In genomic region chr22:24694971-24695928, GRCh38 we compare ENCODE assay signal across 12 cellular contexts.
DNase-seq lines count a peak whose midpoint lies in the region; ATAC-seq and TF ChIP-seq lines count a peak whose summit lies in the region.
"Had no signal": no experiment of that assay in that cellular context is flagged by ENCODE, and none has a peak within 500 bp of the region (broad histone marks: within the 10 kb centered on the region; RNA-seq: fewer than 3 reads in every experiment).

No MANE protein-coding gene starts in this region.

- H2BK15ac ChIP-seq in neuronal stem cell (ENCODE audit: low read length) = peak overlapping the region; percentile 92

- H2BK5ac ChIP-seq in neuronal stem cell (ENCODE audit: low read length) = peak overlapping the region; percentile 90

- H3K4me1 ChIP-seq in duodenal mucosa (ENCODE audit: control insufficient read depth in 1 of 2, insufficient read depth in 2 of 2, low read length in 2 of 2) (peaks cover 47 to 50% of the 10 kb centered on the region in 2 donors), neuronal stem cell (ENCODE audit: control insufficient read depth in 2 of 2, insufficient read depth in 1 of 2, low read depth in 1 of 2, low read length in 2 of 2) (peaks cover 11 to 17% of the 10 kb centered on the region in 2 donors), gastroesophageal sphincter (peaks cover 0 to 13% (median 0%) of the 10 kb centered on the region in 3 donors)

- peak overlapping the region; percentile 72 for H2BK120ac ChIP-seq in neuronal stem cell (ENCODE audit: low read depth, low read length)

- no peak overlapping the region for H4K91ac ChIP-seq in neuronal stem cell (ENCODE audit: low read depth, low read length, poor library complexity)

- H3K27me3 ChIP-seq in duodenal mucosa (ENCODE audit: control insufficient read depth in 1 of 2, insufficient read depth in 2 of 2, low read length in 2 of 2) (no peaks in the 10 kb centered on the region), neuronal stem cell (ENCODE audit: control insufficient read depth in 3 of 3, insufficient read depth in 3 of 3, low read depth in 1 of 3, low read length in 3 of 3) (peaks cover 0 to 10% (median 0%) of the 10 kb centered on the region in 3 experiments), gastroesophageal sphincter (peaks cover 13% of the 10 kb centered on the region)

- no peaks in the 10 kb centered on the region for H3K36me3 ChIP-seq in duodenal mucosa (ENCODE audit: control insufficient read depth in 1 of 2, insufficient read depth in 2 of 2, low read length in 2 of 2)
- H3K36me3 ChIP-seq in neuronal stem cell (replicated peaks in 1 of 2; ENCODE audit: control insufficient read depth in 2 of 2, insufficient read depth in 2 of 2, low read length in 2 of 2) = no peaks in the 10 kb centered on the region
- H3K36me3 ChIP-seq in gastroesophageal sphincter = no peaks in the 10 kb centered on the region
- H3K36me3 ChIP-seq: WERI-Rb-1 had no signal

- H3K9ac ChIP-seq in duodenal mucosa (ENCODE audit: low read depth in 1 of 2, low read length in 2 of 2) (peak overlapping the region in 1 of 2 donors; percentile 60), neuronal stem cell (ENCODE audit: low read depth, low read length, poor library complexity) (no peak overlapping the region)

- TF ChIP-seq CTCF in gastroesophageal sphincter (IDR thresholded peaks at IDR 0.05) = no peak

- DNase-seq in DMS53 treated with DMSO at 0.1 percent for 48 hours (lab: John Stamatoyannopoulos, UW; ENCODE audit: unreplicated experiment) (peak; percentile 30), NCI-H146 (lab: John Stamatoyannopoulos, UW) (peak; percentile 53), neuronal stem cell (ENCODE audit: low spot score) (no peak), Right ventricle myocardium superior (no peak), superior temporal gyrus (ENCODE audit: extremely low spot score) (no peak)
- DNase-seq: activated CD4-positive, alpha-beta memory T cell treated with anti-CD3 and anti-CD28 coated beads, Interleukin-2, amount 10 ng/mL, durations not matched to agents 7 days and 5 days; activated T-cell treated with anti-CD3 and anti-CD28 coated beads, Interleukin-2, amount 50 U/mL, for 4 hours; occipital lobe; WERI-Rb-1 had no signal

- peak overlapping the region; percentile 52 for H3K18ac ChIP-seq in neuronal stem cell (ENCODE audit: low read length)

- peak overlapping the region; percentile 36 for H3K27ac ChIP-seq in duodenal mucosa (ENCODE audit: low read depth, low read length)
- H3K27ac ChIP-seq in neuronal stem cell (replicated peaks; ENCODE audit: low read length) = no peak overlapping the region
- no peak overlapping the region for H3K27ac ChIP-seq in gastroesophageal sphincter
- H3K27ac ChIP-seq: WERI-Rb-1 had no signal

- peak overlapping the region; percentile 41 for H2BK12ac ChIP-seq in neuronal stem cell (ENCODE audit: low read length)

- ATAC-seq in gastroesophageal sphincter (no peak), HG02798 (IDR thresholded peaks at IDR 0.05; ENCODE audit: poor library complexity, unreplicated experiment) (no peak), Right ventricle myocardium superior (ENCODE audit: poor library complexity) (no peak)
- ATAC-seq: activated T-cell treated with anti-CD3 and anti-CD28 coated beads, Interleukin-2, amount 50 U/mL, for 4 hours had no signal

- H3K9me3 ChIP-seq in duodenal mucosa (ENCODE audit: control insufficient read depth in 1 of 2, low read length in 2 of 2) (no peaks in the 10 kb centered on the region), neuronal stem cell (replicated peaks in 1 of 2; ENCODE audit: control insufficient read depth in 2 of 2, insufficient read depth in 1 of 2, low read depth in 1 of 2, low read length in 2 of 2) (peaks cover 0 to 1% of the 10 kb centered on the region in 2 donors), gastroesophageal sphincter (no peaks in the 10 kb centered on the region)

- TF ChIP-seq POLR2A in gastroesophageal sphincter (IDR thresholded peaks at IDR 0.05) = no peak

- peaks cover 1% of the 10 kb centered on the region for H3K79me1 ChIP-seq in neuronal stem cell (ENCODE audit: low read depth, low read length)

- no peak overlapping the region for H3K4ac ChIP-seq in neuronal stem cell (ENCODE audit: low read length)

- TF ChIP-seq EP300 in gastroesophageal sphincter (IDR thresholded peaks at IDR 0.05) = no peak

- no CpG with 5 or more reads among the region's 22 CpGs for WGBS in neuronal stem cell (ENCODE audit: extremely low coverage in 2 of 2, insufficient read length in 2 of 2, insufficient replicate concordance in 1 of 2), 2 donors
- WGBS in gastroesophageal sphincter (ENCODE audit: low coverage in 1 of 2), 2 donors = 85 to 100% methylated on average over 1 to 14 of the region's 22 CpGs

- peak overlapping the region; percentile 48 for H4K8ac ChIP-seq in neuronal stem cell (ENCODE audit: low read depth, low read length)

- peak overlapping the region; percentile 82 for H3K14ac ChIP-seq in neuronal stem cell (ENCODE audit: low read length)

- H2AFZ ChIP-seq in neuronal stem cell (ENCODE audit: low read length) = peak overlapping the region; percentile 58

- peak overlapping the region; percentile 91 for H3K23ac ChIP-seq in neuronal stem cell (ENCODE audit: low read depth, low read length, poor library complexity)

- H2AK5ac ChIP-seq in neuronal stem cell (ENCODE audit: low read depth, low read length) = peak overlapping the region; percentile 83

- intact Hi-C loops in Right ventricle myocardium superior (cut with DNase I) = no loop called here

- H3K4me2 ChIP-seq in neuronal stem cell (ENCODE audit: insufficient read depth, low read length, poor library complexity, severe bottlenecking) = no peak overlapping the region

- H3K4me3 ChIP-seq in duodenal mucosa (ENCODE audit: low read depth in 1 of 2, low read length in 2 of 2) = peak overlapping the region; percentile 34 to 36
- no peak overlapping the region for H3K4me3 ChIP-seq in neuronal stem cell (ENCODE audit: low read length in 2 of 2)
- no peak overlapping the region for H3K4me3 ChIP-seq in gastroesophageal sphincter

Comparison
In these comparisons a context has a peak if more than half of its experiments do, and no peak if none do; other contexts are left out.
1. DNase-seq: peak in DMS53 treated with DMSO at 0.1 percent for 48 hours (single experiment) and NCI-H146 (single experiment); none in neuronal stem cell (single experiment), Right ventricle myocardium superior (single experiment) and superior temporal gyrus (single experiment).
2. H3K4me3 ChIP-seq: peak in duodenal mucosa (2 of 2); none in neuronal stem cell (0 of 2) and gastroesophageal sphincter (0 of 2).